In genomic region chr1:151924691-151925587, GRCh38 we compare ENCODE assay signal across 15 cellular contexts. TPM values are rescaled to one million over a fixed set of nuclear protein-coding genes. Genes with fewer than 3 reads are reported as not detected.
DNase-seq lines count a peak whose midpoint lies in the region; ATAC-seq and TF ChIP-seq lines count a peak whose summit lies in the region.
"Had no signal": no experiment of that assay in that cellular context is flagged by ENCODE, and none has a peak within 500 bp of the region (broad histone marks: within the 10 kb centered on the region; RNA-seq: fewer than 3 reads in every experiment).

No MANE protein-coding gene starts in this region.

- H3K27me3 Mint-ChIP-seq in activated CD4-positive, alpha-beta T cell treated with anti-CD3 and anti-CD28 coated beads, Interleukin-2, amount 10 ng/mL, durations not matched to agents 7 days and 5 days, result no peaks in the 10 kb centered on the region
- H3K27me3 Mint-ChIP-seq in activated CD8-positive, alpha-beta T cell treated with anti-CD3 and anti-CD28 coated beads, Interleukin-2, amount 10 ng/mL, durations not matched to agents 7 days and 5 days (ENCODE audit: low read depth), result no peaks in the 10 kb centered on the region
- H3K27me3 Mint-ChIP-seq in neural crest cell (ENCODE audit: low read depth), result peaks cover 8% of the 10 kb centered on the region

- POLR2A ChIA-PET in activated CD4-positive, alpha-beta T cell treated with anti-CD3 and anti-CD28 coated beads, Interleukin-2, amount 10 ng/mL, durations not matched to agents 7 days and 5 days (lab: Charles Lee), result no interaction called here
- POLR2A ChIA-PET in activated CD8-positive, alpha-beta T cell treated with anti-CD3 and anti-CD28 coated beads, Interleukin-2, amount 10 ng/mL, durations not matched to agents 7 days and 5 days (lab: Charles Lee), result no interaction called here

- peaks cover 34% of the 10 kb centered on the region for H3K4me1 Mint-ChIP-seq in activated CD4-positive, alpha-beta T cell treated with anti-CD3 and anti-CD28 coated beads, Interleukin-2, amount 10 ng/mL, durations not matched to agents 7 days and 5 days
- H3K4me1 Mint-ChIP-seq in activated CD8-positive, alpha-beta T cell treated with anti-CD3 and anti-CD28 coated beads, Interleukin-2, amount 10 ng/mL, durations not matched to agents 7 days and 5 days (ENCODE audit: low read depth), result peaks cover 22% of the 10 kb centered on the region
- H3K4me1 Mint-ChIP-seq in neural crest cell, result no peaks in the 10 kb centered on the region

- H3K36me3 Mint-ChIP-seq in activated CD4-positive, alpha-beta T cell treated with anti-CD3 and anti-CD28 coated beads, Interleukin-2, amount 10 ng/mL, durations not matched to agents 7 days and 5 days (ENCODE audit: low read depth), result no peaks in the 10 kb centered on the region
- no peaks in the 10 kb centered on the region for H3K36me3 Mint-ChIP-seq in activated CD8-positive, alpha-beta T cell treated with anti-CD3 and anti-CD28 coated beads, Interleukin-2, amount 10 ng/mL, durations not matched to agents 7 days and 5 days (ENCODE audit: low read depth)
- no peaks in the 10 kb centered on the region for H3K36me3 Mint-ChIP-seq in neural crest cell (ENCODE audit: low read depth)

- H3K27ac Mint-ChIP-seq in activated CD4-positive, alpha-beta T cell treated with anti-CD3 and anti-CD28 coated beads, Interleukin-2, amount 10 ng/mL, durations not matched to agents 7 days and 5 days, result peak overlapping the region; percentile 81
- H3K27ac Mint-ChIP-seq in activated CD8-positive, alpha-beta T cell treated with anti-CD3 and anti-CD28 coated beads, Interleukin-2, amount 10 ng/mL, durations not matched to agents 7 days and 5 days, result peak overlapping the region; percentile 9
- peak overlapping the region; percentile 35 for H3K27ac Mint-ChIP-seq in neural crest cell (ENCODE audit: unreplicated experiment)

- CTCF ChIA-PET in activated CD4-positive, alpha-beta T cell treated with anti-CD3 and anti-CD28 coated beads, Interleukin-2, amount 10 ng/mL, durations not matched to agents 7 days and 5 days (lab: Charles Lee), result interaction anchor here (1.3 to 4.4 kb wide), 3 partner anchors 10 to 110 kb away, joined by 4 to 20 read pairs (median 4); no protein-coding TSS in a partner anchor
- CTCF ChIA-PET in activated CD8-positive, alpha-beta T cell treated with anti-CD3 and anti-CD28 coated beads, Interleukin-2, amount 10 ng/mL, durations not matched to agents 7 days and 5 days (lab: Charles Lee), result interaction anchor here (1.0 to 2.6 kb wide), 9 partner anchors 9 to 110 kb away, joined by 3 to 15 read pairs (median 3); partner anchors contain the start of gene THEM4

- no peak overlapping the region for H3K4me3 Mint-ChIP-seq in activated CD4-positive, alpha-beta T cell treated with anti-CD3 and anti-CD28 coated beads, Interleukin-2, amount 10 ng/mL, durations not matched to agents 7 days and 5 days
- H3K4me3 Mint-ChIP-seq in activated CD8-positive, alpha-beta T cell treated with anti-CD3 and anti-CD28 coated beads, Interleukin-2, amount 10 ng/mL, durations not matched to agents 7 days and 5 days, result no peak overlapping the region
- H3K4me3 Mint-ChIP-seq in neural crest cell, result no peak overlapping the region

- H3K9me3 Mint-ChIP-seq in activated CD4-positive, alpha-beta T cell treated with anti-CD3 and anti-CD28 coated beads, Interleukin-2, amount 10 ng/mL, durations not matched to agents 7 days and 5 days, result no peaks in the 10 kb centered on the region
- no peaks in the 10 kb centered on the region for H3K9me3 Mint-ChIP-seq in activated CD8-positive, alpha-beta T cell treated with anti-CD3 and anti-CD28 coated beads, Interleukin-2, amount 10 ng/mL, durations not matched to agents 7 days and 5 days (ENCODE audit: insufficient read depth)
- no peaks in the 10 kb centered on the region for H3K9me3 Mint-ChIP-seq in neural crest cell

- no peak for DNase-seq in activated CD4-positive, alpha-beta T cell treated with anti-CD3 and anti-CD28 coated beads, Interleukin-2, amount 10 ng/mL, durations not matched to agents 7 days and 5 days
- DNase-seq in activated CD4-positive, alpha-beta T cell treated with anti-CD3 and anti-CD28 coated beads, Interleukin-2, amount 50 U/mL, for 1 hour, result no peak
- no peak for DNase-seq in activated CD8-positive, alpha-beta T cell treated with anti-CD3 and anti-CD28 coated beads, Interleukin-2, amount 10 ng/mL, durations not matched to agents 7 days and 5 days
- DNase-seq in neural crest cell (ENCODE audit: low read depth, low spot score) (no peak), amygdala (lab: John Stamatoyannopoulos, UW) (no peak), inferior parietal cortex (ENCODE audit: extremely low spot score) (no peak)
- DNase-seq: activated CD8-positive, alpha-beta memory T cell treated with anti-CD3 and anti-CD28 coated beads, Interleukin-2, amount 50 U/mL, for 48 hours; DMS 273 treated with DMSO at 0.1 percent for 48 hours; heart left ventricle; occipital lobe; stimulated activated CD4-positive, alpha-beta T cell treated with anti-CD3 and anti-CD28 coated beads, Interleukin-12 subunit alpha, Interleukin-12 subunit beta, amount 100 ng/mL, for 4 hours; uterus had no signal

- TF ChIP-seq CTCF in neural crest cell (conservative IDR thresholded peaks at IDR 0.05), result no peak

- ATAC-seq in HG03432 (IDR thresholded peaks at IDR 0.05; ENCODE audit: unreplicated experiment) (peak; percentile 49), GM19463 (IDR thresholded peaks at IDR 0.05; ENCODE audit: unreplicated experiment) (no peak)
- ATAC-seq in activated CD8-positive, alpha-beta T cell treated with anti-CD3 and anti-CD28 coated beads, Interleukin-2, amount 10 ng/mL, durations not matched to agents 7 days and 5 days, result peak; percentile 63
- ATAC-seq: A549, heart left ventricle had no signal

RNA-seq across cellular contexts. Expression of gene THEM4, which starts 15.6 kb away (rescaled TPM):
- total RNA-seq in activated CD4-positive, alpha-beta T cell treated with anti-CD3 and anti-CD28 coated beads, Interleukin-2, amount 10 ng/mL, durations not matched to agents 7 days and 5 days, result 10 to 100 TPM; 33.5 to 34.0 TPM
- 10 to 100 TPM; 29.8 to 31.7 TPM for total RNA-seq in activated CD8-positive, alpha-beta T cell treated with anti-CD3 and anti-CD28 coated beads, Interleukin-2, amount 10 ng/mL, durations not matched to agents 7 days and 5 days
- total RNA-seq in neural crest cell, result 21.6 and 23.8 TPM in 2 replicates

Comparison
In these comparisons a context has a peak if more than half of its experiments do, and no peak if none do; other contexts are left out.
1. H3K27ac Mint-ChIP-seq: peak in every context shown above with its lines; median percentile 81 in activated CD4-positive, alpha-beta T cell treated with anti-CD3 and anti-CD28 coated beads, Interleukin-2, amount 10 ng/mL, durations not matched to agents 7 days and 5 days; 35 in neural crest cell; 9 in activated CD8-positive, alpha-beta T cell treated with anti-CD3 and anti-CD28 coated beads, Interleukin-2, amount 10 ng/mL, durations not matched to agents 7 days and 5 days.